In genomic region chr1:156746381-156746715, GRCh38 we compare ENCODE assay signal across 8 cellular contexts. TPM values are rescaled to one million over a fixed set of nuclear protein-coding genes. Genes with fewer than 3 reads are reported as not detected.
DNase-seq lines count a peak whose midpoint lies in the region; ATAC-seq and TF ChIP-seq lines count a peak whose summit lies in the region.

No MANE protein-coding gene starts in this region.

- peak overlapping the region; percentile 89; the same call in 1 of the 2 replicates for H3K4me3 ChIP-seq in iPS-20b (ENCODE audit: low read length)

- H3K27ac ChIP-seq in iPS-20b (ENCODE audit: low read length): peak overlapping the region; percentile 100

- H3K4me1 ChIP-seq in iPS-20b (ENCODE audit: insufficient read depth, low read length): peaks cover 45% of the 10 kb centered on the region

- POLR2A ChIA-PET in activated naive CD8-positive, alpha-beta T cell treated with anti-CD3 and anti-CD28 coated beads, Interleukin-2, amount 10 ng/mL, durations not matched to agents 7 days and 5 days (lab: Charles Lee): interaction anchor here (1.0 to 2.9 kb wide), 3 partner anchors 18 to 24 kb away, joined by 3 to 15 read pairs (median 5); partner anchors contain the start of genes ISG20L2, METTL25B and PRCC

- no peaks in the 10 kb centered on the region for H3K9me3 ChIP-seq in iPS-20b (ENCODE audit: insufficient read depth, low read depth, low read length)

- no peak for TF ChIP-seq RAD21 in Ishikawa (IDR thresholded peaks at IDR 0.05; ENCODE audit: low read depth)

- H3K36me3 Mint-ChIP-seq in activated naive CD8-positive, alpha-beta T cell treated with anti-CD3 and anti-CD28 coated beads, Interleukin-2, amount 10 ng/mL, durations not matched to agents 7 days and 5 days: peaks cover 33% of the 10 kb centered on the region

- no peaks in the 10 kb centered on the region for H3K27me3 ChIP-seq in iPS-20b (ENCODE audit: insufficient read depth, low read length)

- H3K36me3 ChIP-seq in iPS-20b (ENCODE audit: insufficient read depth, low read depth, low read length): peaks cover 44% of the 10 kb centered on the region

- no peak for DNase-seq in activated naive CD8-positive, alpha-beta T cell treated with anti-CD3 and anti-CD28 coated beads, Interleukin-2, amount 10 ng/mL, durations not matched to agents 7 days and 5 days
- DNase-seq in stimulated activated naive CD8-positive, alpha-beta T cell treated with anti-CD3 and anti-CD28 coated beads, Interleukin-15, amount 100 ng/mL, for 72 hours: no peak
- no peak for DNase-seq in SW 1271 (lab: John Stamatoyannopoulos, UW)
- DNase-seq in NCI-H510A treated with DMSO at 0.1 percent for 48 hours (lab: John Stamatoyannopoulos, UW): no peak
- DNase-seq in NCI-H2029 (lab: John Stamatoyannopoulos, UW): no peak

- H3K4me3 Mint-ChIP-seq in activated naive CD8-positive, alpha-beta T cell treated with anti-CD3 and anti-CD28 coated beads, Interleukin-2, amount 10 ng/mL, durations not matched to agents 7 days and 5 days: no peak overlapping the region
- peak overlapping the region; percentile 80 to 93 for H3K4me3 Mint-ChIP-seq in stimulated activated naive CD8-positive, alpha-beta T cell treated with anti-CD3 and anti-CD28 coated beads, Interleukin-15, amount 100 ng/mL, for 72 hours

- no peaks in the 10 kb centered on the region for H3K27me3 Mint-ChIP-seq in activated naive CD8-positive, alpha-beta T cell treated with anti-CD3 and anti-CD28 coated beads, Interleukin-2, amount 10 ng/mL, durations not matched to agents 7 days and 5 days
- no peaks in the 10 kb centered on the region for H3K27me3 Mint-ChIP-seq in stimulated activated naive CD8-positive, alpha-beta T cell treated with anti-CD3 and anti-CD28 coated beads, Interleukin-15, amount 100 ng/mL, for 72 hours

- H3K9ac ChIP-seq in iPS-20b (ENCODE audit: low read depth, low read length): peak overlapping the region; percentile 100; the same call in 1 of the 2 replicates

- peak overlapping the region; percentile 91 for H3K27ac Mint-ChIP-seq in activated naive CD8-positive, alpha-beta T cell treated with anti-CD3 and anti-CD28 coated beads, Interleukin-2, amount 10 ng/mL, durations not matched to agents 7 days and 5 days
- H3K27ac Mint-ChIP-seq in stimulated activated naive CD8-positive, alpha-beta T cell treated with anti-CD3 and anti-CD28 coated beads, Interleukin-15, amount 100 ng/mL, for 72 hours: peak overlapping the region in 1 of 2 donors; percentile 66

- no peaks in the 10 kb centered on the region for H3K9me3 Mint-ChIP-seq in activated naive CD8-positive, alpha-beta T cell treated with anti-CD3 and anti-CD28 coated beads, Interleukin-2, amount 10 ng/mL, durations not matched to agents 7 days and 5 days
- no peaks in the 10 kb centered on the region for H3K9me3 Mint-ChIP-seq in stimulated activated naive CD8-positive, alpha-beta T cell treated with anti-CD3 and anti-CD28 coated beads, Interleukin-15, amount 100 ng/mL, for 72 hours

- ATAC-seq in activated naive CD8-positive, alpha-beta T cell treated with anti-CD3 and anti-CD28 coated beads, Interleukin-2, amount 10 ng/mL, durations not matched to agents 7 days and 5 days (ENCODE audit: low read depth): no peak
- no peak for ATAC-seq in stimulated activated naive CD8-positive, alpha-beta T cell treated with anti-CD3 and anti-CD28 coated beads, Interleukin-15, amount 100 ng/mL, for 72 hours
- ATAC-seq in HG02571 (IDR thresholded peaks at IDR 0.05; ENCODE audit: unreplicated experiment): no peak

- H3K4me1 Mint-ChIP-seq in activated naive CD8-positive, alpha-beta T cell treated with anti-CD3 and anti-CD28 coated beads, Interleukin-2, amount 10 ng/mL, durations not matched to agents 7 days and 5 days: peaks cover 54% of the 10 kb centered on the region
- H3K4me1 Mint-ChIP-seq in stimulated activated naive CD8-positive, alpha-beta T cell treated with anti-CD3 and anti-CD28 coated beads, Interleukin-15, amount 100 ng/mL, for 72 hours: peaks cover 90% of the 10 kb centered on the region

- no peak for TF ChIP-seq EP300 in Ishikawa (IDR thresholded peaks at IDR 0.05; ENCODE audit: borderline replicate concordance)

TF ChIP-seq in Ishikawa, 13 proteins besides CTCF, POLR2A, EP300 and RAD21:
- TF ChIP-seq CEBPB (IDR thresholded peaks at IDR 0.05) (no peak), EGR1 (IDR thresholded peaks at IDR 0.05) (no peak), CREB1 (IDR thresholded peaks at IDR 0.05; ENCODE audit: low read depth) (no peak), USF1 (IDR thresholded peaks at IDR 0.05) (peak; percentile 78), NFIC (IDR thresholded peaks at IDR 0.05) (no peak), FOXM1 (IDR thresholded peaks at IDR 0.05; ENCODE audit: borderline replicate concordance, low read depth) (no peak)
TF ChIP-seq in Ishikawa: peak in this region for 1.

RNA-seq across cellular contexts. Expression of gene HDGF, which starts 5.1 kb away (rescaled TPM):
- total RNA-seq in activated naive CD8-positive, alpha-beta T cell treated with anti-CD3 and anti-CD28 coated beads, Interleukin-2, amount 10 ng/mL, durations not matched to agents 7 days and 5 days: 100 to 1,000 TPM; 186 to 196 TPM

RNA-seq across cellular contexts. Expression of gene MRPL24, which starts 5.5 kb away (rescaled TPM):
- 10 to 100 TPM; 45.0 to 51.1 TPM for total RNA-seq in activated naive CD8-positive, alpha-beta T cell treated with anti-CD3 and anti-CD28 coated beads, Interleukin-2, amount 10 ng/mL, durations not matched to agents 7 days and 5 days

RNA-seq across cellular contexts. Expression of gene ISG20L2, which starts 17.8 kb away (rescaled TPM):
- 10 to 100 TPM; 44.1 to 47.1 TPM for total RNA-seq in activated naive CD8-positive, alpha-beta T cell treated with anti-CD3 and anti-CD28 coated beads, Interleukin-2, amount 10 ng/mL, durations not matched to agents 7 days and 5 days

RNA-seq across cellular contexts. Expression of gene METTL25B, which starts 18.1 kb away (rescaled TPM):
- 10 to 100 TPM; 34.6 to 35.1 TPM for total RNA-seq in activated naive CD8-positive, alpha-beta T cell treated with anti-CD3 and anti-CD28 coated beads, Interleukin-2, amount 10 ng/mL, durations not matched to agents 7 days and 5 days

RNA-seq across cellular contexts. Expression of gene PRCC, which starts 21.0 kb away (rescaled TPM):
- 10 to 100 TPM; 65.7 to 76.0 TPM for total RNA-seq in activated naive CD8-positive, alpha-beta T cell treated with anti-CD3 and anti-CD28 coated beads, Interleukin-2, amount 10 ng/mL, durations not matched to agents 7 days and 5 days
